ENCODE assay signal across 19 cellular contexts in genomic region chr9:98986866-98987653, GRCh38. TPM values are rescaled to one million over a fixed set of nuclear protein-coding genes. Genes with fewer than 3 reads are reported as not detected.
DNase-seq lines count a peak whose midpoint lies in the region; ATAC-seq and TF ChIP-seq lines count a peak whose summit lies in the region.
"Had no signal": no experiment of that assay in that cellular context is flagged by ENCODE, and none has a peak within 500 bp of the region (broad histone marks: within the 10 kb centered on the region; RNA-seq: fewer than 3 reads in every experiment).

No MANE protein-coding gene starts in this region.

- H3K9me3 ChIP-seq in heart right ventricle (no peaks in the 10 kb centered on the region), uterus (no peaks in the 10 kb centered on the region), mucosa of descending colon (no peaks in the 10 kb centered on the region)

- peaks cover 0 to 58% (median 0%) of the 10 kb centered on the region in 9 donors for H3K36me3 ChIP-seq in heart right ventricle
- no peaks in the 10 kb centered on the region for H3K36me3 ChIP-seq in uterus
- no peaks in the 10 kb centered on the region for H3K36me3 ChIP-seq in mucosa of descending colon (ENCODE audit: low read depth)

- ATAC-seq in heart right ventricle (peak in 6 of 8 donors; percentile 18 to 52 (median 23)), mucosa of descending colon (no peak)
- ATAC-seq: T-cell had no signal

- H3K36me3 Mint-ChIP-seq in progenitor cell of endocrine pancreas (ENCODE audit: insufficient read depth) = no peaks in the 10 kb centered on the region
- no peaks in the 10 kb centered on the region for H3K36me3 Mint-ChIP-seq in activated T-helper 1 cell treated with anti-CD3 and anti-CD28 coated beads, Interleukin-12 subunit alpha, Interleukin-12 subunit beta, Interleukin-2, Interleukin-4 antibody, amounts not matched to agents 30 ng/mL and 10 ng/mL and 1 ng/mL, durations not matched to agents 14 hours and 24 hours and 36 hours (ENCODE audit: low read depth)
- H3K36me3 Mint-ChIP-seq: CD4-positive, alpha-beta memory T cell; mesothelial cell of epicardium; T-cell had no signal

- peaks cover 2% of the 10 kb centered on the region for H3K27me3 Mint-ChIP-seq in progenitor cell of endocrine pancreas
- H3K27me3 Mint-ChIP-seq in activated T-helper 1 cell treated with anti-CD3 and anti-CD28 coated beads, Interleukin-12 subunit alpha, Interleukin-12 subunit beta, Interleukin-2, Interleukin-4 antibody, amounts not matched to agents 30 ng/mL and 10 ng/mL and 1 ng/mL, durations not matched to agents 14 hours and 24 hours and 36 hours (ENCODE audit: insufficient read depth) = peaks cover 9% of the 10 kb centered on the region

- H3K4me3 ChIP-seq in coronary artery (peak overlapping the region; percentile 4), heart right ventricle (no peak overlapping the region), uterus (no peak overlapping the region), mucosa of descending colon (no peak overlapping the region)

- intact Hi-C loops in heart right ventricle (cut with DNase I) (no loop called here), uterus (cut with DNase I; ENCODE audit: low total_unique reads) (no loop called here), mucosa of descending colon (cut with DNase I, micrococcal nuclease) (no loop called here)
- intact Hi-C loops in activated T-helper 1 cell treated with anti-CD3 and anti-CD28 coated beads, Interleukin-12 subunit alpha, Interleukin-12 subunit beta, Interleukin-2, Interleukin-4 antibody, amounts not matched to agents 30 ng/mL and 10 ng/mL and 1 ng/mL, durations not matched to agents 14 hours and 24 hours and 36 hours (cut with micrococcal nuclease) = no loop called here

- H3K4me1 Mint-ChIP-seq in progenitor cell of endocrine pancreas (ENCODE audit: low read depth) = no peaks in the 10 kb centered on the region
- no peaks in the 10 kb centered on the region for H3K4me1 Mint-ChIP-seq in activated T-helper 1 cell treated with anti-CD3 and anti-CD28 coated beads, Interleukin-12 subunit alpha, Interleukin-12 subunit beta, Interleukin-2, Interleukin-4 antibody, amounts not matched to agents 30 ng/mL and 10 ng/mL and 1 ng/mL, durations not matched to agents 14 hours and 24 hours and 36 hours (ENCODE audit: low read depth)
- H3K4me1 Mint-ChIP-seq: T-cell had no signal

- H3K4me3 Mint-ChIP-seq in progenitor cell of endocrine pancreas (ENCODE audit: low read depth) = no peak overlapping the region
- no peak overlapping the region for H3K4me3 Mint-ChIP-seq in activated T-helper 1 cell treated with anti-CD3 and anti-CD28 coated beads, Interleukin-12 subunit alpha, Interleukin-12 subunit beta, Interleukin-2, Interleukin-4 antibody, amounts not matched to agents 30 ng/mL and 10 ng/mL and 1 ng/mL, durations not matched to agents 14 hours and 24 hours and 36 hours
- H3K4me3 Mint-ChIP-seq: CD4-positive, alpha-beta memory T cell; mesothelial cell of epicardium; T-cell had no signal

- H3K27ac ChIP-seq in coronary artery (peak overlapping the region; percentile 83 to 91), heart right ventricle (peak overlapping the region in 9 of 10 donors; percentile 35 to 92 (median 59)), uterus (peak overlapping the region; percentile 55 to 64)
- H3K27ac ChIP-seq: epithelial cell of prostate had no signal

- no peaks in the 10 kb centered on the region for H3K9me3 Mint-ChIP-seq in progenitor cell of endocrine pancreas (ENCODE audit: low read depth)
- no peaks in the 10 kb centered on the region for H3K9me3 Mint-ChIP-seq in activated T-helper 1 cell treated with anti-CD3 and anti-CD28 coated beads, Interleukin-12 subunit alpha, Interleukin-12 subunit beta, Interleukin-2, Interleukin-4 antibody, amounts not matched to agents 30 ng/mL and 10 ng/mL and 1 ng/mL, durations not matched to agents 14 hours and 24 hours and 36 hours
- H3K9me3 Mint-ChIP-seq: mesothelial cell of epicardium, T-cell had no signal

- TF ChIP-seq CTCF in coronary artery (IDR thresholded peaks at IDR 0.05) (no peak), heart right ventricle (IDR thresholded peaks at IDR 0.05) (no peak), progenitor cell of endocrine pancreas (IDR thresholded peaks at IDR 0.05; ENCODE audit: unreplicated experiment) (no peak), uterus (IDR thresholded peaks at IDR 0.05) (no peak), mucosa of descending colon (IDR thresholded peaks at IDR 0.05) (no peak)

- H3K27me3 ChIP-seq in heart right ventricle (no peaks in the 10 kb centered on the region), uterus (no peaks in the 10 kb centered on the region)

- no peak for TF ChIP-seq POLR2A in uterus (IDR thresholded peaks at IDR 0.05)

- 56 to 59% methylated on average over 18 of the region's 18 CpGs for WGBS in heart right ventricle, 2 donors

- H3K4me1 ChIP-seq in heart right ventricle (peaks cover 15 to 83% (median 40%) of the 10 kb centered on the region in 9 donors), uterus (peaks cover 3 to 10% of the 10 kb centered on the region in 2 donors), mucosa of descending colon (ENCODE audit: low read depth) (no peaks in the 10 kb centered on the region)

- peak overlapping the region; percentile 5 for H3K27ac Mint-ChIP-seq in progenitor cell of endocrine pancreas
- H3K27ac Mint-ChIP-seq in activated T-helper 1 cell treated with anti-CD3 and anti-CD28 coated beads, Interleukin-12 subunit alpha, Interleukin-12 subunit beta, Interleukin-2, Interleukin-4 antibody, amounts not matched to agents 30 ng/mL and 10 ng/mL and 1 ng/mL, durations not matched to agents 14 hours and 24 hours and 36 hours = no peak overlapping the region
- H3K27ac Mint-ChIP-seq: mesothelial cell of epicardium, T-cell had no signal

- DNase-seq in coronary artery (ENCODE audit: low spot score) (no peak), heart right ventricle (peak; percentile 21 to 51), progenitor cell of endocrine pancreas (ENCODE audit: low spot score, unreplicated experiment) (no peak), uterus (peak; percentile 50 to 68), iPS-NIHi11 (ENCODE audit: low spot score) (no peak), mucosa of descending colon (no peak)
- DNase-seq in activated T-helper 1 cell treated with anti-CD3 and anti-CD28 coated beads, Interleukin-12 subunit alpha, Interleukin-12 subunit beta, Interleukin-2, Interleukin-4 antibody, amounts not matched to agents 30 ng/mL and 10 ng/mL and 1 ng/mL, durations not matched to agents 14 hours and 24 hours and 36 hours (ENCODE audit: low spot score) = no peak
- DNase-seq: activated T-cell treated with anti-CD3 and anti-CD28 coated beads for 4 hours; amygdala; caudate nucleus; CD4-positive, alpha-beta memory T cell; SIG-M5; stimulated activated CD4-positive, alpha-beta T cell treated with anti-CD3 and anti-CD28 coated beads, Interleukin-12 subunit alpha, Interleukin-12 subunit beta, amount 100 ng/mL, for 4 hours; substantia nigra; T-cell had no signal

RNA-seq across cellular contexts. Expression of gene COL15A1, which starts 43.4 kb away (rescaled TPM):
- 10 to 100 TPM; 31.0 to 64.8 (median 52.9) TPM for total RNA-seq in heart right ventricle
- polyA plus RNA-seq in heart right ventricle = 10 to 100 TPM; 25.6 to 27.0 TPM
- not detected in 2 replicates for total RNA-seq in progenitor cell of endocrine pancreas
- total RNA-seq in uterus = 100 to 1,000 TPM in 1 of 4 donors, 10 to 100 TPM in 3; 20.3 to 160 (median 50.4) TPM
- total RNA-seq in activated T-helper 1 cell treated with anti-CD3 and anti-CD28 coated beads, Interleukin-12 subunit alpha, Interleukin-12 subunit beta, Interleukin-2, Interleukin-4 antibody, amounts not matched to agents 30 ng/mL and 10 ng/mL and 1 ng/mL, durations not matched to agents 14 hours and 24 hours and 36 hours = 0.02 and 0.05 TPM in 2 replicates
- total RNA-seq in mucosa of descending colon = 10 to 100 TPM in 2 of 3 donors, 1 to 10 TPM in 1; 4.2 to 43.4 (median 11.2) TPM
- total RNA-seq: CD4-positive, alpha-beta memory T cell; G401; pulmonary artery endothelial cell had no signal
- polyA plus RNA-seq: CD4-positive, alpha-beta memory T cell had no signal

Comparison
In these comparisons a context has a peak if more than half of its experiments do, and no peak if none do; other contexts are left out.
1. DNase-seq: peak in heart right ventricle (2 of 2) and uterus (2 of 2); none in coronary artery (single experiment), progenitor cell of endocrine pancreas (single experiment), iPS-NIHi11 (single experiment), activated T-helper 1 cell treated with anti-CD3 and anti-CD28 coated beads, Interleukin-12 subunit alpha, Interleukin-12 subunit beta, Interleukin-2, Interleukin-4 antibody, amounts not matched to agents 30 ng/mL and 10 ng/mL and 1 ng/mL, durations not matched to agents 14 hours and 24 hours and 36 hours (single experiment) and mucosa of descending colon (0 of 3).
2. Peak in every context shown above with its lines, with median percentiles within 50 percentile points of each other: H3K27ac ChIP-seq.